21 cellular contexts compared by ENCODE assay signal in the genomic region with DNA sequence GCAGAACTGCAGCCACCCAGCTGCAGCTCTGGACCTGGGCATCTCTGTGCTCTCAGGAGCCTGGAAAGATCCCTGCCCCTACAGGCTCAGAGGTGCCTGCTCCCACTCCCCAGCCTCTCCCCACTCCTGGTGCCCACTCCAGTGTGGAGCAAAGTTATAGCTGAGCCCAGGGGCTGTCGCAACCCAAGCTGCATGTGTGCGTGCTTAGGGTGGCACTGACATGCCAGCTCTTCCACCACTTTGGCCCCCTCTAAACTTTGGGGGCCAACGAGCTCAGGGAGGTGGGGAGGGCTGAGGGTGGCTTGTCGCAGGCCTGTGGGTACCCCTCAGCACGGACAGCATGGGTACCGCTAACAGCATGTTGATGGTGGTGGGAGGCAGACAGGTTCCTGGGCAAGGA.
"Had no signal": no experiment of that assay in that cellular context is flagged by ENCODE, and none has a peak within 500 bp of the region (broad histone marks: within the 10 kb centered on the region; RNA-seq: fewer than 3 reads in every experiment).

No MANE protein-coding gene starts in this region.

- H3K9ac ChIP-seq: KMS-11, SK-N-SH had no signal

- DNase-seq: Kasumi-1, MM.1S, NCI-H1092 treated with DMSO at 0.1 percent for 48 hours, NCI-H1436, NCI-H187, NCI-H2029, NCI-H2081 treated with DMSO at 0.1 percent for 48 hours, NCI-H2171, NCI-H226, NCI-H446, NCI-H510A, NCI-H524 treated with DMSO at 0.1 percent for 48 hours, NCI-H69, NCI-H774, PC-3, SHP77, SK-N-SH had no signal

- H3K4me3 ChIP-seq: K562 had no signal

- H3K4me2 ChIP-seq: KMS-11, SK-N-SH had no signal

- H3K9me3 ChIP-seq: SK-N-SH had no signal

- H3K27ac ChIP-seq: KMS-11, RWPE1 had no signal

- ATAC-seq: Panc1, PC-3 had no signal

- FAIRE-seq: K562 had no signal
